ENCODE assay signal across 8 cellular contexts in the genomic region with DNA sequence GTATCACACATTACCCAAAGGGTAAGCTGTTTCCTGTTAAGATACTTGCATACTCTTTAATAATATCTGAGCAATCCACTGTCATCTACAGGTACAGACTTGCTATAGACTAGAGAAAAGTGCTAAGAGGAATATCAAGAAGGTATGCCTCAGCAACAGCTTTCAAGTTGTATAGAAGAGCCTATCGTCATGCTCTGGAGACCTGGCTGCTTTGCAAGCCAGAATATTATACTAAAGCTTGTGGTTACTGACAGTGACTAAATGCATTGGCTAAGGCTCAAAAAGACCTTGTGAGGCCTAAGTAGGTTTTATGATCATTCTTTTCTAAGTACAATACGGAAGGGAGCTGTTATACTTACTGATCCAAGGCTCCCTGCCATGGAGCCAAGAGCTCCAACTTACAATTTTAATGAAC. TPM values are rescaled to one million over a fixed set of nuclear protein-coding genes. Genes with fewer than 3 reads are reported as not detected.
DNase-seq lines count a peak whose midpoint lies in the region; ATAC-seq and TF ChIP-seq lines count a peak whose summit lies in the region.

No MANE protein-coding gene starts in this region.

- peak overlapping the region; percentile 97 for H3K27ac ChIP-seq in OCI-LY1 (ENCODE audit: low read depth, low read length, poor library complexity, severe bottlenecking)

- no peak overlapping the region for H3K4me3 Mint-ChIP-seq in activated naive CD8-positive, alpha-beta T cell
- no peak overlapping the region for H3K4me3 Mint-ChIP-seq in activated naive CD8-positive, alpha-beta T cell treated with anti-CD3 and anti-CD28 coated beads for 36 hours

- H3K27ac Mint-ChIP-seq in activated naive CD8-positive, alpha-beta T cell: peak overlapping the region; percentile 28
- H3K27ac Mint-ChIP-seq in activated naive CD8-positive, alpha-beta T cell treated with anti-CD3 and anti-CD28 coated beads for 36 hours: no peak overlapping the region

- H3K79me2 ChIP-seq in OCI-LY1 (ENCODE audit: insufficient read depth, low read length): peaks cover 31% of the 10 kb centered on the region

- no peak overlapping the region for H2AFZ ChIP-seq in OCI-LY1 (ENCODE audit: low read length)

- no peaks in the 10 kb centered on the region for H3F3A ChIP-seq in OCI-LY1 (ENCODE audit: insufficient read depth, low read length)

- no peaks in the 10 kb centered on the region for H3K9me3 Mint-ChIP-seq in activated naive CD8-positive, alpha-beta T cell (ENCODE audit: low read depth)
- H3K9me3 Mint-ChIP-seq in activated naive CD8-positive, alpha-beta T cell treated with anti-CD3 and anti-CD28 coated beads for 36 hours: no peaks in the 10 kb centered on the region

- no peaks in the 10 kb centered on the region for H4K20me1 ChIP-seq in OCI-LY1 (ENCODE audit: insufficient read depth, low read length)

- peaks cover 39% of the 10 kb centered on the region for H3K4me1 Mint-ChIP-seq in activated naive CD8-positive, alpha-beta T cell (ENCODE audit: low read depth)
- peaks cover 32% of the 10 kb centered on the region for H3K4me1 Mint-ChIP-seq in activated naive CD8-positive, alpha-beta T cell treated with anti-CD3 and anti-CD28 coated beads for 36 hours

- TF ChIP-seq CTCF in OCI-LY1 (IDR thresholded peaks at IDR 0.05; ENCODE audit: low read length): no peak

- H3K4me2 ChIP-seq in OCI-LY1 (ENCODE audit: low read length): peak overlapping the region; percentile 82

- no peaks in the 10 kb centered on the region for H3K9me2 ChIP-seq in OCI-LY1 (ENCODE audit: low read depth, low read length)

- peaks cover 21% of the 10 kb centered on the region for H3K36me3 ChIP-seq in OCI-LY1 (ENCODE audit: insufficient read depth, low read length)

- H3K27me3 Mint-ChIP-seq in activated naive CD8-positive, alpha-beta T cell: no peaks in the 10 kb centered on the region
- H3K27me3 Mint-ChIP-seq in activated naive CD8-positive, alpha-beta T cell treated with anti-CD3 and anti-CD28 coated beads for 36 hours: no peaks in the 10 kb centered on the region

- H3K4me3 ChIP-seq in OCI-LY1 (ENCODE audit: low read depth, low read length, poor library complexity, severe bottlenecking): peak overlapping the region; percentile 47

- peak; percentile 96 for ATAC-seq in HG02981 (IDR thresholded peaks at IDR 0.05; ENCODE audit: unreplicated experiment)

- peaks cover 74% of the 10 kb centered on the region for H3K4me1 ChIP-seq in OCI-LY1 (ENCODE audit: insufficient read depth, low read length, severe bottlenecking)

- H3K9ac ChIP-seq in OCI-LY1 (ENCODE audit: low read length): peak overlapping the region; percentile 60

- H3K27me3 ChIP-seq in OCI-LY1 (ENCODE audit: insufficient read depth, low read length): no peaks in the 10 kb centered on the region

- no peaks in the 10 kb centered on the region for H3K9me3 ChIP-seq in OCI-LY1 (ENCODE audit: low read length)

- no peaks in the 10 kb centered on the region for H3K36me3 Mint-ChIP-seq in activated naive CD8-positive, alpha-beta T cell
- peaks cover 8% of the 10 kb centered on the region for H3K36me3 Mint-ChIP-seq in activated naive CD8-positive, alpha-beta T cell treated with anti-CD3 and anti-CD28 coated beads for 36 hours

- no peak for DNase-seq in activated naive CD8-positive, alpha-beta T cell treated with anti-CD3 and anti-CD28 coated beads for 36 hours
- DNase-seq in fibroblast of peridontal ligament (ENCODE audit: extremely low read depth) (peak; percentile 90), hippocampal formation (lab: John Stamatoyannopoulos, UW) (no peak), SK-N-DZ (ENCODE audit: low spot score) (no peak), NCI-H345 (lab: John Stamatoyannopoulos, UW) (no peak)

RNA-seq across cellular contexts. Expression of a gene that starts 11.3 kb away (rescaled TPM):
- 10 to 100 TPM; 30.3 to 31.4 TPM for total RNA-seq in activated naive CD8-positive, alpha-beta T cell treated with anti-CD3 and anti-CD28 coated beads for 36 hours
- polyA plus RNA-seq in SK-N-DZ (2014; cell fraction: cytosol; rRNA removed): 25.3 and 27.6 TPM in 2 replicates
- polyA plus RNA-seq in SK-N-DZ (2014; cell fraction: nucleus; rRNA removed): 10.5 and 12.2 TPM in 2 replicates
